30 cellular contexts compared by ENCODE assay signal in genomic region chr11:78459738-78460137, GRCh38.
"Had no signal": no experiment of that assay in that cellular context is flagged by ENCODE, and none has a peak within 500 bp of the region (broad histone marks: within the 10 kb centered on the region; RNA-seq: fewer than 3 reads in every experiment).

No MANE protein-coding gene starts in this region.

- H3K27me3 Mint-ChIP-seq: naive thymus-derived CD4-positive, alpha-beta T cell had no signal

- H3K4me3 Mint-ChIP-seq: mesothelial cell of epicardium; naive thymus-derived CD4-positive, alpha-beta T cell; nephron; neural progenitor cell had no signal

- H3K27ac Mint-ChIP-seq: mesothelial cell of epicardium, nephron, neural progenitor cell had no signal

- H3K9me3 Mint-ChIP-seq: nephron, neural progenitor cell had no signal

- H3K36me3 ChIP-seq: neural progenitor cell, prostate gland, thyroid gland had no signal

- H3K27me3 ChIP-seq: dorsolateral prefrontal cortex, esophagus muscularis mucosa, foreskin keratinocyte, gastroesophageal sphincter, heart left ventricle, hepatocyte, neural progenitor cell, right atrium auricular region, stomach, thyroid gland, vagina had no signal

- H3K4me3 ChIP-seq: dorsolateral prefrontal cortex, esophagus muscularis mucosa, gastroesophageal sphincter, heart left ventricle, hepatocyte, lower lobe of right lung, mucosa of descending colon, neural progenitor cell, prostate gland, right atrium auricular region, smooth muscle cell, stomach, thyroid gland, vagina had no signal

- H3K9me3 ChIP-seq: esophagus muscularis mucosa, gastroesophageal sphincter, heart left ventricle, lower lobe of right lung, mucosa of descending colon, prostate gland, right atrium auricular region, stomach, thyroid gland, vagina had no signal

- DNase-seq: cortex of kidney; dorsolateral prefrontal cortex; effector CD4-positive, alpha-beta T cell; heart left ventricle; islet precursor cell; left ventricle myocardium superior; lower lobe of right lung; mucosa of descending colon; naive thymus-derived CD4-positive, alpha-beta T cell; stimulated activated CD4-positive, alpha-beta T cell treated with anti-CD3 and anti-CD28 coated beads, Interleukin-12 subunit alpha, Interleukin-12 subunit beta, amount 100 ng/mL, for 4 hours; stimulated activated CD4-positive, alpha-beta T cell treated with anti-CD3 and anti-CD28 coated beads, Interleukin-1b, Interleukin-23, amount 100 ng/mL, for 48 hours; stimulated activated CD4-positive, alpha-beta T cell treated with anti-CD3 and anti-CD28 coated beads, Interleukin-4, amount 100 ng/mL, for 1 hour; stimulated activated CD8-positive, alpha-beta memory T cell treated with anti-CD3 and anti-CD28 coated beads, Interleukin-4, amount 100 ng/mL, for 48 hours; stimulated activated naive CD4-positive, alpha-beta T cell treated with Interleukin-2 at 50 U/mL for 16 hours; stomach; thyroid gland; trophoblast cell had no signal

- H3K27ac ChIP-seq: dorsolateral prefrontal cortex, esophagus muscularis mucosa, foreskin keratinocyte, gastroesophageal sphincter, heart left ventricle, hepatocyte, lower lobe of right lung, neural progenitor cell, parathyroid adenoma, prostate gland, right atrium auricular region, stomach, thyroid gland, vagina had no signal

- H3K4me1 ChIP-seq: esophagus muscularis mucosa, gastroesophageal sphincter, heart left ventricle, lower lobe of right lung, neural progenitor cell, parathyroid adenoma, prostate gland, right atrium auricular region, stomach, thyroid gland, vagina had no signal

- H3K4me1 Mint-ChIP-seq: nephron, neural progenitor cell had no signal

- ATAC-seq: gastroesophageal sphincter; heart left ventricle; left ventricle myocardium superior; lower lobe of right lung; mucosa of descending colon; naive thymus-derived CD4-positive, alpha-beta T cell; sciatic nerve had no signal
